In genomic region chr6:70469965-70470364, GRCh38 we compare ENCODE assay signal across 37 cellular contexts. TPM values are rescaled to one million over a fixed set of nuclear protein-coding genes. Genes with fewer than 3 reads are reported as not detected.
DNase-seq lines count a peak whose midpoint lies in the region; ATAC-seq, FAIRE-seq and TF ChIP-seq lines count a peak whose summit lies in the region.
"Had no signal": no experiment of that assay in that cellular context is flagged by ENCODE, and none has a peak within 500 bp of the region (broad histone marks: within the 10 kb centered on the region; RNA-seq: fewer than 3 reads in every experiment).

No MANE protein-coding gene starts in this region.

- H3K4me3 ChIP-seq in small intestine (ENCODE audit: low read depth in 1 of 2, low read length in 2 of 2) (no peak overlapping the region), colonic mucosa (no peak overlapping the region)
- H3K4me3 ChIP-seq: A549; BLaER1; BLaER1 treated with 17β-estradiol and CSF1 and Interleukin-3, amounts not matched to agents 10 nM and 100 nM had no signal

- H3K27ac Mint-ChIP-seq in activated naive CD4-positive, alpha-beta T cell treated with anti-CD3 and anti-CD28 coated beads, Interleukin-2, amount 50 U/mL, for 72 hours, result no peak overlapping the region
- H3K27ac Mint-ChIP-seq: B cell; CD14-positive monocyte; CD4-positive, alpha-beta memory T cell; CD4-positive, alpha-beta T cell; CD8-positive, alpha-beta memory T cell; CD8-positive, alpha-beta T cell had no signal

- H3K4me1 ChIP-seq in small intestine (ENCODE audit: control insufficient read depth in 2 of 2, insufficient read depth in 1 of 2, low read depth in 1 of 2, low read length in 1 of 2) (peaks cover 0 to 4% of the 10 kb centered on the region in 2 donors), colonic mucosa (no peaks in the 10 kb centered on the region)
- H3K4me1 ChIP-seq: A549; BE2C; BLaER1; BLaER1 treated with 17β-estradiol and CSF1 and Interleukin-3, amounts not matched to agents 10 nM and 100 nM; Caco-2 had no signal

- H3K36me3 ChIP-seq in small intestine (ENCODE audit: control insufficient read depth in 2 of 2, insufficient read depth in 2 of 2, low read length in 2 of 2), result peaks cover 7 to 9% of the 10 kb centered on the region in 2 donors
- no peaks in the 10 kb centered on the region for H3K36me3 ChIP-seq in colonic mucosa
- H3K36me3 ChIP-seq: BE2C had no signal

- TF ChIP-seq CTCF in colonic mucosa (IDR thresholded peaks at IDR 0.05), result no peak

- peaks cover 14 to 15% of the 10 kb centered on the region in 2 donors for H3K36me3 Mint-ChIP-seq in activated naive CD4-positive, alpha-beta T cell treated with anti-CD3 and anti-CD28 coated beads, Interleukin-2, amount 50 U/mL, for 72 hours

- no peak overlapping the region for H3K27ac ChIP-seq in small intestine (ENCODE audit: low read depth in 1 of 2, low read length in 1 of 2)
- no peak overlapping the region for H3K27ac ChIP-seq in colonic mucosa
- H3K27ac ChIP-seq: 22Rv1; A549; BLaER1; BLaER1 treated with 17β-estradiol and CSF1 and Interleukin-3, amounts not matched to agents 10 nM and 100 nM; C4-2B had no signal

- no peaks in the 10 kb centered on the region for H3K9me3 Mint-ChIP-seq in activated naive CD4-positive, alpha-beta T cell treated with anti-CD3 and anti-CD28 coated beads, Interleukin-2, amount 50 U/mL, for 72 hours
- H3K9me3 Mint-ChIP-seq: CD4-positive, alpha-beta T cell; CD8-positive, alpha-beta T cell had no signal

- no peaks in the 10 kb centered on the region for H3K27me3 ChIP-seq in small intestine (ENCODE audit: control insufficient read depth in 2 of 2, insufficient read depth in 2 of 2, low read length in 2 of 2)
- H3K27me3 ChIP-seq in colonic mucosa, result no peaks in the 10 kb centered on the region
- H3K27me3 ChIP-seq: BE2C; BLaER1; BLaER1 treated with 17β-estradiol and CSF1 and Interleukin-3, amounts not matched to agents 10 nM and 100 nM had no signal

- DNase-seq in GM19239 (ENCODE audit: insufficient read length, low spot score), result no peak
- DNase-seq in amniotic epithelial cell (ENCODE audit: low read depth), result peak; percentile 41
- no peak for DNase-seq in left colon
- DNase-seq in small intestine, result peak; percentile 90
- DNase-seq in activated naive CD4-positive, alpha-beta T cell treated with anti-CD3 and anti-CD28 coated beads, Interleukin-2, amount 50 U/mL, for 72 hours (ENCODE audit: low spot score in 2 of 2), result no peak
- no peak for DNase-seq in colonic mucosa
- no peak for DNase-seq in SKM-1 treated with dmso at 0.1 percent for 144 hours (lab: John Stamatoyannopoulos, UW; ENCODE audit: unreplicated experiment)
- DNase-seq in glomerular visceral epithelial cell (ENCODE audit: extremely low spot score), result no peak
- DNase-seq: 8988T; ACHN; AML-193; BE2C; C1 segment of cervical spinal cord; Caco-2; Calu3; CD4-positive, alpha-beta memory T cell; CD4-positive, alpha-beta T cell; CD4-positive, CD25-positive, alpha-beta regulatory T cell; CD8-positive, alpha-beta memory T cell; CD8-positive, alpha-beta T cell; COR-L47; DMS 273 treated with DMSO at 0.1 percent for 48 hours; DMS153; DMS53; DMS79; DMS79 treated with DMSO at 0.1 percent for 48 hours; DND-41; EL had no signal

- no peak overlapping the region for H3K9ac ChIP-seq in colonic mucosa (ENCODE audit: low read depth in 2 of 2, low read length in 2 of 2)
- H3K9ac ChIP-seq: BLaER1; BLaER1 treated with 17β-estradiol and CSF1 and Interleukin-3, amounts not matched to agents 10 nM and 100 nM had no signal

- peak; percentile 62 for ATAC-seq in left colon
- ATAC-seq in activated naive CD4-positive, alpha-beta T cell treated with anti-CD3 and anti-CD28 coated beads, Interleukin-2, amount 50 U/mL, for 72 hours, result no peak
- ATAC-seq: A549; CD8-positive, alpha-beta T cell had no signal

- intact Hi-C loops in left colon (cut with DNase I, micrococcal nuclease), result no loop called here
- intact Hi-C loops in colonic mucosa (cut with DNase I), result no loop called here

- FAIRE-seq in GM19239 (lab: Jason Lieb, UNC), result peak; percentile 37
- peak; percentile 33 for FAIRE-seq in small intestine (lab: Jason Lieb, UNC)
- FAIRE-seq: A204.1, A549, D721Med had no signal

- H3K9me3 ChIP-seq in small intestine (ENCODE audit: control insufficient read depth, low read depth) (no peaks in the 10 kb centered on the region), colonic mucosa (no peaks in the 10 kb centered on the region)
- H3K9me3 ChIP-seq: A549, BE2C, Caco-2 had no signal

RNA-seq across cellular contexts. Expression of gene FAM135A, which starts 56.7 kb away (rescaled TPM):
- total RNA-seq in left colon, result 10 to 100 TPM; 54.4 to 68.4 TPM
- 10 to 100 TPM; 17.4 to 48.8 (median 34.9) TPM for polyA plus RNA-seq in small intestine
- 10 to 100 TPM in 1 of 2 donors, 1 to 10 TPM in 1; 8.0 to 11.3 TPM for total RNA-seq in activated naive CD4-positive, alpha-beta T cell treated with anti-CD3 and anti-CD28 coated beads, Interleukin-2, amount 50 U/mL, for 72 hours
- total RNA-seq in colonic mucosa, result 10 to 100 TPM; 36.4 to 54.8 TPM

Comparison
In these comparisons a context has a peak if more than half of its experiments do, and no peak if none do; other contexts are left out.
1. DNase-seq: peak in amniotic epithelial cell (single experiment) and small intestine (single experiment); none in GM19239 (single experiment), left colon (0 of 2), activated naive CD4-positive, alpha-beta T cell treated with anti-CD3 and anti-CD28 coated beads, Interleukin-2, amount 50 U/mL, for 72 hours (0 of 2), colonic mucosa (single experiment), SKM-1 treated with dmso at 0.1 percent for 144 hours (single experiment) and glomerular visceral epithelial cell (single experiment).